Comparison of ENCODE assay signal across 10 cellular contexts in the genomic region with DNA sequence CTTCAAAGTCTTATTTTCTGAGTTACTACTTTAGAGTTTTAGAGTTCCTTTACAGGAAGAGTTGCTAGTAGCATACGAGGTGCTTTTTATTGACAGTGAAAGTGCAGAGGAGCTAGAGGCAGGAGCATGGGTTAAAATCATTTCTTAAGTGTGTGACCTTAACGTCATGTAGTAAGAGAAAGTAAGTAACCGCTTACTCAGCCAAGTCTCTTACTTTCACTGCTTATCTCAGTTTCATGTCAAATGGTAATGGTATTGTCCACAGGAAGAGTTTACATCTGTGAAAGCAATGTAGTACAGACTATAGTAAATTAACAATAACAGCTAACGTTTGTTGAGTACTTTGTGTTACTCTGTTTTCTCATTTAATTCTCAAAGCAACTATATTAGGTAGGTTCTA. TPM values are rescaled to one million over a fixed set of nuclear protein-coding genes. Genes with fewer than 3 reads are reported as not detected.
A peak's percentile ranks its signal among the peaks of the same experiment; 100 is the strongest.
DNase-seq lines count a peak whose midpoint lies in the region; ATAC-seq and TF ChIP-seq lines count a peak whose summit lies in the region.
"Had no signal": no experiment of that assay in that cellular context is flagged by ENCODE, and none has a peak within 500 bp of the region (broad histone marks: within the 10 kb centered on the region; RNA-seq: fewer than 3 reads in every experiment).

No MANE protein-coding gene starts in this region.

- H3K27me3 Mint-ChIP-seq in stimulated activated naive CD8-positive, alpha-beta T cell treated with anti-CD3 and anti-CD28 coated beads, Interleukin-15, amount 100 ng/mL, for 72 hours, result no peaks in the 10 kb centered on the region

- TF ChIP-seq CTCF in ascending aorta (IDR thresholded peaks at IDR 0.05), result no peak

- H3K9me3 Mint-ChIP-seq in stimulated activated naive CD8-positive, alpha-beta T cell treated with anti-CD3 and anti-CD28 coated beads, Interleukin-15, amount 100 ng/mL, for 72 hours, result no peaks in the 10 kb centered on the region

- DNase-seq in left ventricle myocardium superior, result no peak
- DNase-seq in cardiac septum (ENCODE audit: low spot score), result no peak
- no peak for DNase-seq in stimulated activated naive CD8-positive, alpha-beta T cell treated with anti-CD3 and anti-CD28 coated beads, Interleukin-15, amount 100 ng/mL, for 72 hours
- DNase-seq in Ammon's horn (ENCODE audit: low spot score), result no peak
- DNase-seq in COLO829 (ENCODE audit: low spot score), result no peak
- DNase-seq in ascending aorta (ENCODE audit: low spot score in 2 of 2), result no peak
- DNase-seq: amniotic stem cell, NCI-H1417 had no signal

- no peak overlapping the region for H3K4me3 ChIP-seq in ascending aorta

- H3K27ac Mint-ChIP-seq in stimulated activated naive CD8-positive, alpha-beta T cell treated with anti-CD3 and anti-CD28 coated beads, Interleukin-15, amount 100 ng/mL, for 72 hours, result no peak overlapping the region

- H3K27ac ChIP-seq in ascending aorta, result no peak overlapping the region

- ATAC-seq in left ventricle myocardium superior (peak; percentile 29), GM21619 (IDR thresholded peaks at IDR 0.05; ENCODE audit: unreplicated experiment) (peak; percentile 90), HG03439 (IDR thresholded peaks at IDR 0.05; ENCODE audit: unreplicated experiment) (peak; percentile 91)
- peak; percentile 69 for ATAC-seq in stimulated activated naive CD8-positive, alpha-beta T cell treated with anti-CD3 and anti-CD28 coated beads, Interleukin-15, amount 100 ng/mL, for 72 hours

- H3K36me3 ChIP-seq in ascending aorta, result peaks cover 36 to 65% of the 10 kb centered on the region in 2 donors

- H3K9me3 ChIP-seq in ascending aorta, result no peaks in the 10 kb centered on the region

- H3K4me1 Mint-ChIP-seq in stimulated activated naive CD8-positive, alpha-beta T cell treated with anti-CD3 and anti-CD28 coated beads, Interleukin-15, amount 100 ng/mL, for 72 hours, result peaks cover 10% of the 10 kb centered on the region

- intact Hi-C loops in left ventricle myocardium superior (cut with micrococcal nuclease), result no loop called here
- intact Hi-C loops in cardiac septum (cut with DNase I), result no loop called here
- intact Hi-C loops in ascending aorta (cut with DNase I), result no loop called here

- H3K4me1 ChIP-seq in ascending aorta, result no peaks in the 10 kb centered on the region

- H3K4me3 Mint-ChIP-seq in stimulated activated naive CD8-positive, alpha-beta T cell treated with anti-CD3 and anti-CD28 coated beads, Interleukin-15, amount 100 ng/mL, for 72 hours, result no peak overlapping the region

- H3K27me3 ChIP-seq in ascending aorta, result no peaks in the 10 kb centered on the region

RNA-seq across cellular contexts. Expression of gene NDUFAF7, which starts 12.6 kb away (rescaled TPM):
- total RNA-seq in left ventricle myocardium superior (27.6 TPM), cardiac septum (24.2 TPM), ascending aorta (3.8 TPM)

RNA-seq across cellular contexts. Expression of gene CEBPZ, which starts 12.6 kb away (rescaled TPM):
- total RNA-seq in left ventricle myocardium superior, result 28.9 TPM
- total RNA-seq in cardiac septum, result 31.4 TPM
- total RNA-seq in ascending aorta, result 20.2 TPM

RNA-seq across cellular contexts. Expression of gene CEBPZOS, which starts 47.7 kb away (rescaled TPM):
- 60.4 TPM for total RNA-seq in left ventricle myocardium superior
- 49.1 TPM for total RNA-seq in cardiac septum
- total RNA-seq in ascending aorta, result 2.9 TPM

RNA-seq across cellular contexts. Expression of gene SULT6B1, which starts 55.5 kb away (rescaled TPM):
- total RNA-seq in left ventricle myocardium superior, result not detected
- total RNA-seq in cardiac septum, result not detected
- not detected for total RNA-seq in ascending aorta

Comparison
In these comparisons a context has a peak if more than half of its experiments do, and no peak if none do; other contexts are left out.
1. ATAC-seq: peak in every context shown above with its lines; median percentile 91 in HG03439; 90 in GM21619; 69 in stimulated activated naive CD8-positive, alpha-beta T cell treated with anti-CD3 and anti-CD28 coated beads, Interleukin-15, amount 100 ng/mL, for 72 hours; 29 in left ventricle myocardium superior.
2. RNA of gene CEBPZOS, which starts 47.7 kb away (total RNA-seq): 60.4 TPM in left ventricle myocardium superior (single experiment) and 49.1 TPM in cardiac septum (single experiment); 2.9 TPM in ascending aorta (single experiment); every median in the first group is over 10 times any median in the second.